28 cellular contexts compared by ENCODE assay signal in the genomic region with DNA sequence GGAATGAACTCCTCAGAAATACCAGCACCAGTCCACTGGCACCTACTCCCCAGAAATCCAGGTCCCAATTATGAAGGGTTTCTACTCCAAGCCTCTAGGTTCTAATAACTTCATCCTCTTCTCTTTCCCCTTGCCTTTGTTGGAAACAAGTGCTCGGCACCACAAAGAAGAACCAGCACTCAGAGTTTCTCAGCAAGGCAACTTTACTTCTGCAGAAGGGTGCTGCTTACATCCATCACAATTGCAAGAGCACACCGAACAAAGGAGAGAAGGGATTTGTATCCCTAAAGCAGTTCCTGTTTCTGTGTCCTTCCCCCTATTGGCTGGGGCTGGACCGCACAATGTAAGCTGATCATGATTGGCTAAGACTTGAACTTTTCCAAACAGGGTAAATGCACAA.
"Had no signal": no experiment of that assay in that cellular context is flagged by ENCODE, and none has a peak within 500 bp of the region (broad histone marks: within the 10 kb centered on the region; RNA-seq: fewer than 3 reads in every experiment).

No MANE protein-coding gene starts in this region.

- H3K27ac Mint-ChIP-seq: stimulated activated effector memory CD8-positive, alpha-beta T cell treated with anti-CD3 and anti-CD28 coated beads, Interleukin-12 subunit alpha, Interleukin-12 subunit beta, amount 100 ng/mL, for 72 hours; stimulated activated memory B cell treated with anti-CD40 and anti-IgM and Interleukin-4, amounts not matched to agents 10 μg/mL and 1 μg/mL and 100 μg/mL, for 72 hours; stimulated activated naive B cell treated with anti-CD40 and anti-IgM and Interleukin-4, amounts not matched to agents 10 μg/mL and 1 μg/mL and 100 μg/mL, for 72 hours; stimulated activated naive CD8-positive, alpha-beta T cell treated with anti-CD3 and anti-CD28 coated beads, Interleukin-15, amount 100 ng/mL, for 72 hours; stimulated activated naive CD8-positive, alpha-beta T cell treated with anti-CD3 and anti-CD28 coated beads, Interleukin-15, Interleukin-2, amounts not matched to agents 100 ng/mL and 50 ng/mL, for 24 hours; type B pancreatic cell had no signal

- ATAC-seq: stimulated activated effector memory CD8-positive, alpha-beta T cell treated with anti-CD3 and anti-CD28 coated beads, Interleukin-12 subunit alpha, Interleukin-12 subunit beta, amount 100 ng/mL, for 72 hours; stimulated activated memory B cell treated with anti-CD40 and anti-IgM and Interleukin-4, amounts not matched to agents 10 μg/mL and 1 μg/mL and 100 μg/mL, for 72 hours; stimulated activated naive B cell treated with anti-CD40 and anti-IgM and Interleukin-4, amounts not matched to agents 10 μg/mL and 1 μg/mL and 100 μg/mL, for 72 hours; stimulated activated naive CD8-positive, alpha-beta T cell treated with anti-CD3 and anti-CD28 coated beads, Interleukin-15, amount 100 ng/mL, for 72 hours; stimulated activated naive CD8-positive, alpha-beta T cell treated with anti-CD3 and anti-CD28 coated beads, Interleukin-15, Interleukin-2, amounts not matched to agents 100 U/mL and 50 U/mL, for 24 hours; upper lobe of right lung had no signal

- H3K36me3 ChIP-seq: stomach, suprapubic skin, thoracic aorta, thyroid gland, tibial artery, tibial nerve, transverse colon, upper lobe of left lung, upper lobe of right lung, uterus, vagina had no signal

- H3K4me3 Mint-ChIP-seq: stimulated activated effector memory CD8-positive, alpha-beta T cell treated with anti-CD3 and anti-CD28 coated beads, Interleukin-12 subunit alpha, Interleukin-12 subunit beta, amount 100 ng/mL, for 72 hours; stimulated activated memory B cell treated with anti-CD40 and anti-IgM and Interleukin-4, amounts not matched to agents 10 μg/mL and 1 μg/mL and 100 μg/mL, for 72 hours; stimulated activated naive B cell treated with anti-CD40 and anti-IgM and Interleukin-4, amounts not matched to agents 10 μg/mL and 1 μg/mL and 100 μg/mL, for 72 hours; stimulated activated naive CD8-positive, alpha-beta T cell treated with anti-CD3 and anti-CD28 coated beads, Interleukin-15, amount 100 ng/mL, for 72 hours; stimulated activated naive CD8-positive, alpha-beta T cell treated with anti-CD3 and anti-CD28 coated beads, Interleukin-15, Interleukin-2, amounts not matched to agents 100 ng/mL and 50 ng/mL, for 24 hours; type B pancreatic cell had no signal

- H3K9me3 ChIP-seq: suprapubic skin, testis, thyroid gland, uterus, vagina had no signal

- H3K4me1 Mint-ChIP-seq: stimulated activated effector memory CD8-positive, alpha-beta T cell treated with anti-CD3 and anti-CD28 coated beads, Interleukin-12 subunit alpha, Interleukin-12 subunit beta, amount 100 ng/mL, for 72 hours; stimulated activated memory B cell treated with anti-CD40 and anti-IgM and Interleukin-4, amounts not matched to agents 10 μg/mL and 1 μg/mL and 100 μg/mL, for 72 hours; stimulated activated naive B cell treated with anti-CD40 and anti-IgM and Interleukin-4, amounts not matched to agents 10 μg/mL and 1 μg/mL and 100 μg/mL, for 72 hours had no signal

- H3K4me3 ChIP-seq: stomach, suprapubic skin, testis, thoracic aorta, thyroid gland, tibial artery, tibial nerve, transverse colon, upper lobe of left lung, upper lobe of right lung, uterus, vagina had no signal

- H3K36me3 Mint-ChIP-seq: stimulated activated effector memory CD8-positive, alpha-beta T cell treated with anti-CD3 and anti-CD28 coated beads, Interleukin-12 subunit alpha, Interleukin-12 subunit beta, amount 100 ng/mL, for 72 hours; stimulated activated memory B cell treated with anti-CD40 and anti-IgM and Interleukin-4, amounts not matched to agents 10 μg/mL and 1 μg/mL and 100 μg/mL, for 72 hours; stimulated activated naive B cell treated with anti-CD40 and anti-IgM and Interleukin-4, amounts not matched to agents 10 μg/mL and 1 μg/mL and 100 μg/mL, for 72 hours; type B pancreatic cell had no signal

- H3K27me3 ChIP-seq: suprapubic skin, testis, thyroid gland, tibial nerve, upper lobe of left lung, upper lobe of right lung, uterus, vagina had no signal

- DNase-seq: stimulated activated CD4-positive, alpha-beta T cell treated with anti-CD3 and anti-CD28 coated beads, Interleukin-2, amount 100 ng/mL, for 48 hours; stimulated activated CD4-positive, alpha-beta T cell treated with anti-CD3 and anti-CD28 coated beads, Interleukin-4, amount 100 ng/mL, for 1 hour; stimulated activated CD4-positive, alpha-beta T cell treated with anti-CD3 and anti-CD28 coated beads, Interleukin-4, amount 100 ng/mL, for 24 hours; stimulated activated CD4-positive, alpha-beta T cell treated with anti-CD3 and anti-CD28 coated beads, Interleukin-4, amount 100 ng/mL, for 4 hours; stimulated activated CD8-positive, alpha-beta memory T cell treated with anti-CD3 and anti-CD28 coated beads, Interleukin-4, amount 100 ng/mL, for 48 hours; stimulated activated naive B cell treated with anti-CD40 and anti-IgM and Interleukin-4, amounts not matched to agents 10 μg/mL and 1 μg/mL and 100 μg/mL, for 72 hours; stimulated activated naive CD4-positive, alpha-beta T cell; stimulated activated naive CD4-positive, alpha-beta T cell treated with Interleukin-2 at 50 U/mL for 16 hours; stimulated activated naive CD8-positive, alpha-beta T cell treated with anti-CD3 and anti-CD28 coated beads, Interleukin-15, amount 100 ng/mL, for 72 hours; stimulated activated naive CD8-positive, alpha-beta T cell treated with anti-CD3 and anti-CD28 coated beads, Interleukin-15, Interleukin-2, amounts not matched to agents 100 U/mL and 50 U/mL, for 24 hours; stomach; substantia nigra; testis; thyroid gland; tibial artery; transverse colon; trophoblast cell; upper lobe of left lung; upper lobe of right lung; uterus had no signal

- H3K4me1 ChIP-seq: stomach, suprapubic skin, testis, thyroid gland, tibial artery, upper lobe of right lung, uterus, vagina had no signal

- H3K27ac ChIP-seq: stomach, suprapubic skin, testis, thoracic aorta, thyroid gland, tibial artery, tibial nerve, transverse colon, upper lobe of left lung, upper lobe of right lung, uterus, vagina had no signal
